10 cellular contexts compared by ENCODE assay signal in genomic region chr4:102815981-102816380, GRCh38. TPM values are rescaled to one million over a fixed set of nuclear protein-coding genes. Genes with fewer than 3 reads are reported as not detected.
A peak's percentile ranks its signal among the peaks of the same experiment; 100 is the strongest.
DNase-seq lines count a peak whose midpoint lies in the region; ATAC-seq and TF ChIP-seq lines count a peak whose summit lies in the region.
"Had no signal": no experiment of that assay in that cellular context is flagged by ENCODE, and none has a peak within 500 bp of the region (broad histone marks: within the 10 kb centered on the region; RNA-seq: fewer than 3 reads in every experiment).

No MANE protein-coding gene starts in this region.

- H3K4me1 ChIP-seq in thoracic aorta (ENCODE audit: control insufficient read depth in 1 of 2, low read depth in 2 of 2) = peaks cover 88 to 97% of the 10 kb centered on the region in 2 donors

- no peaks in the 10 kb centered on the region for H3K27me3 Mint-ChIP-seq in activated T-helper 17 cell treated with anti-CD3 and anti-CD28 coated beads, Interleukin-2, amount 50 U/mL, for 72 hours
- no peaks in the 10 kb centered on the region for H3K27me3 Mint-ChIP-seq in activated CD8-positive, alpha-beta memory T cell treated with anti-CD3 and anti-CD28 coated beads, Interleukin-2, amount 10 ng/mL, durations not matched to agents 7 days and 5 days

- no peaks in the 10 kb centered on the region for H3K36me3 ChIP-seq in thoracic aorta

- no peaks in the 10 kb centered on the region for H3K9me3 ChIP-seq in thoracic aorta

- peaks cover 20 to 68% of the 10 kb centered on the region in 2 donors for H3K36me3 Mint-ChIP-seq in activated naive CD4-positive, alpha-beta T cell treated with anti-CD3 and anti-CD28 coated beads, Interleukin-2, amount 50 U/mL, for 72 hours
- H3K36me3 Mint-ChIP-seq in activated T-helper 17 cell treated with anti-CD3 and anti-CD28 coated beads, Interleukin-2, amount 50 U/mL, for 72 hours (ENCODE audit: low read depth) = no peaks in the 10 kb centered on the region
- peaks cover 67% of the 10 kb centered on the region for H3K36me3 Mint-ChIP-seq in activated CD8-positive, alpha-beta memory T cell treated with anti-CD3 and anti-CD28 coated beads, Interleukin-2, amount 10 ng/mL, durations not matched to agents 7 days and 5 days

- ATAC-seq in activated naive CD4-positive, alpha-beta T cell treated with anti-CD3 and anti-CD28 coated beads, Interleukin-2, amount 50 U/mL, for 72 hours = peak in 1 of 2 donors; percentile 39
- ATAC-seq in activated T-helper 17 cell treated with anti-CD3 and anti-CD28 coated beads, Interleukin-2, amount 50 U/mL, for 72 hours (replicated peaks) = peak; percentile 45
- no peak for ATAC-seq in thoracic aorta (ENCODE audit: insufficient number of reproducible peaks, low FRiP score, low read depth)
- no peak for ATAC-seq in activated CD8-positive, alpha-beta memory T cell treated with anti-CD3 and anti-CD28 coated beads, Interleukin-2, amount 10 ng/mL, durations not matched to agents 7 days and 5 days

- H3K9me3 Mint-ChIP-seq in activated naive CD4-positive, alpha-beta T cell treated with anti-CD3 and anti-CD28 coated beads, Interleukin-2, amount 50 U/mL, for 72 hours = no peaks in the 10 kb centered on the region
- H3K9me3 Mint-ChIP-seq in activated T-helper 17 cell treated with anti-CD3 and anti-CD28 coated beads, Interleukin-2, amount 50 U/mL, for 72 hours = no peaks in the 10 kb centered on the region
- no peaks in the 10 kb centered on the region for H3K9me3 Mint-ChIP-seq in activated CD8-positive, alpha-beta memory T cell treated with anti-CD3 and anti-CD28 coated beads, Interleukin-2, amount 10 ng/mL, durations not matched to agents 7 days and 5 days (ENCODE audit: low read depth)

- no peak overlapping the region for H3K4me3 Mint-ChIP-seq in activated T-helper 17 cell treated with anti-CD3 and anti-CD28 coated beads, Interleukin-2, amount 50 U/mL, for 72 hours
- no peak overlapping the region for H3K4me3 Mint-ChIP-seq in activated CD8-positive, alpha-beta memory T cell treated with anti-CD3 and anti-CD28 coated beads, Interleukin-2, amount 10 ng/mL, durations not matched to agents 7 days and 5 days

- peaks cover 67% of the 10 kb centered on the region for H3K4me1 Mint-ChIP-seq in activated T-helper 17 cell treated with anti-CD3 and anti-CD28 coated beads, Interleukin-2, amount 50 U/mL, for 72 hours
- H3K4me1 Mint-ChIP-seq in activated CD8-positive, alpha-beta memory T cell treated with anti-CD3 and anti-CD28 coated beads, Interleukin-2, amount 10 ng/mL, durations not matched to agents 7 days and 5 days = peaks cover 81% of the 10 kb centered on the region

- TF ChIP-seq CTCF in thoracic aorta (IDR thresholded peaks at IDR 0.05) = no peak

- H3K4me3 ChIP-seq in thoracic aorta = peak overlapping the region; percentile 12

- no peaks in the 10 kb centered on the region for H3K27me3 ChIP-seq in thoracic aorta (replicated peaks; ENCODE audit: insufficient read depth)

- peak overlapping the region in 1 of 2 donors; percentile 35 for H3K27ac ChIP-seq in thoracic aorta

- DNase-seq in activated naive CD4-positive, alpha-beta T cell treated with anti-CD3 and anti-CD28 coated beads, Interleukin-2, amount 50 U/mL, for 72 hours (ENCODE audit: low spot score in 2 of 2) = no peak
- DNase-seq in activated naive CD4-positive, alpha-beta T cell (lab: John Stamatoyannopoulos, UW) = no peak
- DNase-seq in glomerular visceral epithelial cell (ENCODE audit: extremely low spot score) (peak; percentile 68), thoracic aorta (ENCODE audit: low spot score) (no peak), NCI-H524 (lab: John Stamatoyannopoulos, UW) (no peak), NCI-H345 treated with DMSO at 0.1 percent for 48 hours (lab: John Stamatoyannopoulos, UW; ENCODE audit: unreplicated experiment) (no peak)
- no peak for DNase-seq in activated CD8-positive, alpha-beta memory T cell treated with anti-CD3 and anti-CD28 coated beads, Interleukin-2, amount 10 ng/mL, durations not matched to agents 7 days and 5 days
- DNase-seq: NCI-H526 treated with DMSO at 0.1 percent for 48 hours, nucleus accumbens had no signal

- H3K27ac Mint-ChIP-seq in activated naive CD4-positive, alpha-beta T cell treated with anti-CD3 and anti-CD28 coated beads, Interleukin-2, amount 50 U/mL, for 72 hours = peak overlapping the region; percentile 79 to 93
- H3K27ac Mint-ChIP-seq in activated T-helper 17 cell treated with anti-CD3 and anti-CD28 coated beads, Interleukin-2, amount 50 U/mL, for 72 hours = peak overlapping the region; percentile 82
- no peak overlapping the region for H3K27ac Mint-ChIP-seq in activated CD8-positive, alpha-beta memory T cell treated with anti-CD3 and anti-CD28 coated beads, Interleukin-2, amount 10 ng/mL, durations not matched to agents 7 days and 5 days

- CTCF ChIA-PET in activated CD8-positive, alpha-beta memory T cell treated with anti-CD3 and anti-CD28 coated beads, Interleukin-2, amount 10 ng/mL, durations not matched to agents 7 days and 5 days (lab: Charles Lee) = interaction anchor here (1.0 to 1.3 kb wide), 3 partner anchors 10 to 16 kb away, joined by 3 read pairs; no protein-coding TSS in a partner anchor

RNA-seq across cellular contexts. Expression of gene UBE2D3, which starts 11.4 kb away (rescaled TPM):
- total RNA-seq in activated naive CD4-positive, alpha-beta T cell treated with anti-CD3 and anti-CD28 coated beads, Interleukin-2, amount 50 U/mL, for 72 hours = 100 to 1,000 TPM; 413 to 496 TPM
- 100 to 1,000 TPM; 403 to 450 TPM for total RNA-seq in activated T-helper 17 cell treated with anti-CD3 and anti-CD28 coated beads, Interleukin-2, amount 50 U/mL, for 72 hours
- 100 to 1,000 TPM; 245 to 376 TPM for total RNA-seq in thoracic aorta
- 100 to 1,000 TPM; 357 to 421 TPM for total RNA-seq in activated CD8-positive, alpha-beta memory T cell treated with anti-CD3 and anti-CD28 coated beads, Interleukin-2, amount 10 ng/mL, durations not matched to agents 7 days and 5 days

RNA-seq across cellular contexts. Expression of gene CISD2, which starts 52.8 kb away (rescaled TPM):
- 10 to 100 TPM; 32.2 to 33.8 TPM for total RNA-seq in activated naive CD4-positive, alpha-beta T cell treated with anti-CD3 and anti-CD28 coated beads, Interleukin-2, amount 50 U/mL, for 72 hours
- 10 to 100 TPM; 24.6 to 35.6 TPM for total RNA-seq in activated T-helper 17 cell treated with anti-CD3 and anti-CD28 coated beads, Interleukin-2, amount 50 U/mL, for 72 hours
- total RNA-seq in thoracic aorta = 10 to 100 TPM in 1 of 2 donors, 1 to 10 TPM in 1; 4.9 to 10.2 TPM
- total RNA-seq in activated CD8-positive, alpha-beta memory T cell treated with anti-CD3 and anti-CD28 coated beads, Interleukin-2, amount 10 ng/mL, durations not matched to agents 7 days and 5 days = 10 to 100 TPM; 31.9 to 42.3 TPM

RNA-seq across cellular contexts. Expression of gene MANBA, which starts 55.2 kb away (rescaled TPM):
- 10 to 100 TPM; 12.3 to 20.6 TPM for total RNA-seq in activated naive CD4-positive, alpha-beta T cell treated with anti-CD3 and anti-CD28 coated beads, Interleukin-2, amount 50 U/mL, for 72 hours
- total RNA-seq in activated T-helper 17 cell treated with anti-CD3 and anti-CD28 coated beads, Interleukin-2, amount 50 U/mL, for 72 hours = 10 to 100 TPM in 1 of 2 donors, 1 to 10 TPM in 1; 10.0 to 13.6 TPM
- 10 to 100 TPM; 37.2 to 41.3 TPM for total RNA-seq in thoracic aorta
- total RNA-seq in activated CD8-positive, alpha-beta memory T cell treated with anti-CD3 and anti-CD28 coated beads, Interleukin-2, amount 10 ng/mL, durations not matched to agents 7 days and 5 days = 10 to 100 TPM; 12.1 to 16.5 TPM
